ENCODE assay signal across 8 cellular contexts in the genomic region with DNA sequence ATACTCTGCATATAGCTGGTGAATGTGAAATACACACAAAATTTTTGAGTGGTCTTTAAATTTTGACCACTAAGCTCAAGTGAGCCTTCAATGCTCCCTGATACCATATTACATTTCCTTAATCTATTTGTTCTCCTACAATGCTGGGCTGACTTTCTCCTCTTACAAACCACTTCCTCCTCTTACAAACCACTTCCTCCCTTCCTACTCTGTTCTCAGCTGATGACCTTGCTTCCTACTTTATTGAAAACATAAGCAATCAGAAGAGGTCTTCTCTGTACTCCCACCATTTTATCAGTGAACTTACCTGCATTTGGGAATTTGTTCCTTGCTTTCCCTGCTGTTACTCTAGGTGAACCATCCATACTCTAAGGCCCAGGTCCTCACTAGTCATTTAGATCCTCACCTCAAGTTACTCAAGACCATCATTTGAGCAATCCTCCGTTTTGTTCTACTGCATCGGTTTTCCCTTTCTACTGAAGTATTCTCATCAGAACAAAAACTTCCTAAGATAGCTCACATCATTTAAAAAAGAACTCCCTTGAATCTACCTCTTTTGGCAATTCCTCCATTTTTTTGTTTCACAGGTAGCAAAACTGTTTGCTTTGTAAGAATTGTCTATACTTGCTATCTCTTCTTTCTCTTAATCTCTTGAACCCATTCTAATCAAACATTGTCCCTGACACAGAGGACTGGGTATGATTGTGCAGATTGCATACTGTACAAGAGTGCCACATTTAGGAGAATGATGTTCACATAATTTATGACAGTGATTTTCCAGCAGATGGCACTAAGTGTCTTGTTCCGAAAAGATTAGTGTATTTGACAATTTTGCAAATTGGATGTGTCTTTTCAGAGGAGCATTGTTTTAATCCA.
DNase-seq lines count a peak whose midpoint lies in the region; TF ChIP-seq lines count a peak whose summit lies in the region.

No MANE protein-coding gene starts in this region.

- no peaks in the 10 kb centered on the region for H3K9me3 ChIP-seq in tibial artery

- peak overlapping the region; percentile 7 to 78 (median 70) for H3K27ac Mint-ChIP-seq in immature natural killer cell
- no peak overlapping the region for H3K27ac Mint-ChIP-seq in nephron progenitor cell

- no peak overlapping the region for H3K4me3 ChIP-seq in tibial artery

- H3K4me3 Mint-ChIP-seq in immature natural killer cell (peak overlapping the region; percentile 50 to 74 (median 69)), nephron progenitor cell (no peak overlapping the region)

- H3K36me3 ChIP-seq in tibial artery, result peaks cover 0 to 3% (median 2%) of the 10 kb centered on the region in 3 donors

- peak; percentile 9 for DNase-seq in CMK (ENCODE audit: low read depth)
- peak; percentile 23 for DNase-seq in GM20000 (ENCODE audit: low spot score)
- DNase-seq in NCI-H2196 treated with DMSO at 0.1 percent for 48 hours (lab: John Stamatoyannopoulos, UW; ENCODE audit: unreplicated experiment), result peak; percentile 19
- peak; percentile 57 for DNase-seq in amniotic epithelial cell (ENCODE audit: low read depth)
- peak; percentile 17 to 40 (median 32) for DNase-seq in immature natural killer cell
- DNase-seq in stimulated activated CD4-positive, alpha-beta T cell treated with anti-CD3 and anti-CD28 coated beads, Interleukin-4, amount 100 ng/mL, for 24 hours, result no peak
- DNase-seq in nephron progenitor cell, result no peak
- no peak for DNase-seq in tibial artery

- H3K27me3 Mint-ChIP-seq in immature natural killer cell (ENCODE audit: low read depth in 3 of 3) (peaks cover 0 to 12% (median 2%) of the 10 kb centered on the region in 3 donors), nephron progenitor cell (ENCODE audit: low read depth, poor library complexity) (no peaks in the 10 kb centered on the region)

- H3K27me3 ChIP-seq in tibial artery, result no peaks in the 10 kb centered on the region

- intact Hi-C loops in tibial artery (cut with DNase I; ENCODE audit: low total_unique reads), result no loop called here

- no peak for TF ChIP-seq CTCF in GM20000 (IDR thresholded peaks at IDR 0.05; ENCODE audit: extremely low read depth, missing control alignments)
- TF ChIP-seq CTCF in nephron progenitor cell (IDR thresholded peaks at IDR 0.05), result no peak
- peak in 1 of 2 experiments; percentile 19 for TF ChIP-seq CTCF in tibial artery (IDR thresholded peaks at IDR 0.05)

- H3K9me3 Mint-ChIP-seq in immature natural killer cell, result no peaks in the 10 kb centered on the region
- H3K9me3 Mint-ChIP-seq in nephron progenitor cell, result no peaks in the 10 kb centered on the region

- peaks cover 0 to 20% (median 12%) of the 10 kb centered on the region in 4 donors for H3K4me1 ChIP-seq in tibial artery

- H3K27ac ChIP-seq in tibial artery, result no peak overlapping the region

- H3K4me1 Mint-ChIP-seq in immature natural killer cell (peaks cover 19 to 27% of the 10 kb centered on the region in 2 donors), nephron progenitor cell (no peaks in the 10 kb centered on the region)

- peaks cover 9 to 12% (median 11%) of the 10 kb centered on the region in 3 donors for H3K36me3 Mint-ChIP-seq in immature natural killer cell
- H3K36me3 Mint-ChIP-seq in nephron progenitor cell (ENCODE audit: low read depth), result peaks cover 32% of the 10 kb centered on the region

Comparison
In these comparisons a context has a peak if more than half of its experiments do, and no peak if none do; other contexts are left out.
1. DNase-seq: peak in CMK (single experiment), GM20000 (single experiment), NCI-H2196 treated with DMSO at 0.1 percent for 48 hours (single experiment), amniotic epithelial cell (single experiment) and immature natural killer cell (3 of 3); none in stimulated activated CD4-positive, alpha-beta T cell treated with anti-CD3 and anti-CD28 coated beads, Interleukin-4, amount 100 ng/mL, for 24 hours (single experiment), nephron progenitor cell (single experiment) and tibial artery (0 of 2).